In the genomic region with DNA sequence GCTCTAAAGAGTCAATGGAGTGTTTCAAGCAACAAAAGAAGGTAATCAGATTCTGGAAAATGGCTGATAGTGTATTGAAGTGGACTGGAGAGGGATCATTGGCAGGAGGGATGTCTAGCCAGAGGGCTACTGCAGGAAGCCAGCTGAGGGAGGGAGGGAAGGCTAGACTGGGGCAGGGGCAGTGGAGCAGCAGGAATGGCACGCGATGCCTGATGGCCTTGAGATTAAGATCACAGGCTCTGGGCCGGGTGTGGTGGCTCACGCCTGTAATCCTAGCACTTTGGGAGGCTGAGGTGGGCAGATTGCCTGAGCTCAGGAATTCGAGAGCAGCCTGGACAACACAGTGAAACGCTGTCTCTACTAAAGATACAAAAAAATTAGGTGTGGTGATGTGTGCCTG, we compare ENCODE assay signal across 17 cellular contexts.
"Had no signal": no experiment of that assay in that cellular context is flagged by ENCODE, and none has a peak within 500 bp of the region (broad histone marks: within the 10 kb centered on the region; RNA-seq: fewer than 3 reads in every experiment).

No MANE protein-coding gene starts in this region.

- DNase-seq: activated B cell treated with CpG ODN at 0.5 μM for 24 hours; activated CD4-positive, alpha-beta T cell treated with anti-CD3 and anti-CD28 coated beads for 48 hours; activated naive CD4-positive, alpha-beta T cell; anterior cingulate cortex; cortex of kidney; effector CD4-positive, alpha-beta T cell; foreskin fibroblast; glutamatergic neuron; occipital lobe; right lobe of liver; stimulated activated CD4-positive, alpha-beta T cell treated with anti-CD3 and anti-CD28 coated beads, Interleukin-4, amount 100 ng/mL, for 4 hours; stimulated activated CD8-positive, alpha-beta memory T cell treated with anti-CD3 and anti-CD28 coated beads, Interleukin-4, amount 100 ng/mL, for 48 hours; stimulated activated naive CD8-positive, alpha-beta T cell treated with anti-CD3 and anti-CD28 coated beads, Interleukin-15, Interleukin-2, amounts not matched to agents 100 U/mL and 50 U/mL, for 24 hours; transverse colon had no signal

- H3K4me1 Mint-ChIP-seq: nephron had no signal

- H3K4me3 ChIP-seq: right lobe of liver, smooth muscle cell, transverse colon had no signal

- H3K27ac Mint-ChIP-seq: activated B cell treated with CpG ODN at 0.5 μM for 24 hours, nephron, progenitor cell of endocrine pancreas had no signal

- H3K4me2 ChIP-seq: smooth muscle cell had no signal

- H3K4me3 Mint-ChIP-seq: activated B cell treated with CpG ODN at 0.5 μM for 24 hours, nephron had no signal

- ATAC-seq: right lobe of liver; stimulated activated naive CD8-positive, alpha-beta T cell treated with anti-CD3 and anti-CD28 coated beads, Interleukin-15, Interleukin-2, amounts not matched to agents 100 U/mL and 50 U/mL, for 24 hours had no signal

- H3K27ac ChIP-seq: right lobe of liver, transverse colon had no signal

- H3K27me3 ChIP-seq: right lobe of liver had no signal

- H3K9me3 ChIP-seq: right lobe of liver, transverse colon had no signal

- H3K36me3 ChIP-seq: right lobe of liver, transverse colon had no signal

- H3K9me3 Mint-ChIP-seq: activated B cell treated with CpG ODN at 0.5 μM for 24 hours, nephron had no signal
